In genomic region chr4:54527532-54527931, GRCh38 we compare ENCODE assay signal across 14 cellular contexts.
"Had no signal": no experiment of that assay in that cellular context is flagged by ENCODE, and none has a peak within 500 bp of the region (broad histone marks: within the 10 kb centered on the region; RNA-seq: fewer than 3 reads in every experiment).

No MANE protein-coding gene starts in this region.

- DNase-seq: activated CD4-positive, alpha-beta memory T cell treated with anti-CD3 and anti-CD28 coated beads, Interleukin-2, amount 10 ng/mL, durations not matched to agents 7 days and 5 days; activated CD4-positive, alpha-beta T cell treated with anti-CD3 and anti-CD28 coated beads for 1 hour; activated gamma-delta T cell treated with Interleukin-2 at 50 U/mL for 16 hours; activated naive CD8-positive, alpha-beta T cell treated with anti-CD3 and anti-CD28 coated beads for 36 hours; activated T-cell treated with anti-CD3 and anti-CD28 coated beads, Interleukin-2, amount 50 U/mL, for 72 hours; anterior cingulate cortex; dermis blood vessel endothelial cell; erythroblast; hippocampal formation; immature natural killer cell; left cardiac atrium; naive thymus-derived CD4-positive, alpha-beta T cell; small intestine; thyroid gland had no signal

- ATAC-seq: activated T-cell treated with anti-CD3 and anti-CD28 coated beads, Interleukin-2, amount 50 U/mL, for 72 hours; left cardiac atrium; naive thymus-derived CD4-positive, alpha-beta T cell had no signal
